8 cellular contexts compared by ENCODE assay signal in the genomic region with DNA sequence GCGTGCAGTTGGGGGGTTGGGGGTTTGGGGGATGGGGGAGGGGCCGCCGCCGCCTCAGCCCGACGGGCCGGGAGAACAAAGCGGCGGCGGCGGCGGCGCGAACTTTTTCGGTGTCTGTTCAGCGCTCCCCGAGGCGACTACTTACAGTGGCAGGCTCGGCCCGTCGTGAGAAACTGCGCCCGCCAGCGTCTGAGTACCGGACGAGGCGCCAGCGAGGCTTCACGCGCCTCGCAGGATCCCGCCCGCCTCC. TPM values are rescaled to one million over a fixed set of nuclear protein-coding genes. Genes with fewer than 3 reads are reported as not detected.
DNase-seq lines count a peak whose midpoint lies in the region; ATAC-seq and TF ChIP-seq lines count a peak whose summit lies in the region.

No MANE protein-coding gene starts in this region.

- no peaks in the 10 kb centered on the region for H3K9me3 Mint-ChIP-seq in activated naive CD8-positive, alpha-beta T cell treated with anti-CD3 and anti-CD28 coated beads, Interleukin-2, amount 10 ng/mL, durations not matched to agents 7 days and 5 days

- peaks cover 36% of the 10 kb centered on the region for H3K27me3 Mint-ChIP-seq in activated naive CD8-positive, alpha-beta T cell treated with anti-CD3 and anti-CD28 coated beads, Interleukin-2, amount 10 ng/mL, durations not matched to agents 7 days and 5 days

- H3K4me3 Mint-ChIP-seq in activated naive CD8-positive, alpha-beta T cell treated with anti-CD3 and anti-CD28 coated beads, Interleukin-2, amount 10 ng/mL, durations not matched to agents 7 days and 5 days = peak overlapping the region; percentile 48

- no peak for TF ChIP-seq EP300 in Ishikawa (IDR thresholded peaks at IDR 0.05; ENCODE audit: borderline replicate concordance)

- peaks cover 2% of the 10 kb centered on the region for H3K36me3 ChIP-seq in iPS-18a (ENCODE audit: control insufficient read depth, low read depth, low read length)

- TF ChIP-seq RAD21 in Ishikawa (IDR thresholded peaks at IDR 0.05; ENCODE audit: low read depth) = no peak

- H3K27ac ChIP-seq in iPS-18a (ENCODE audit: low read length) = no peak overlapping the region

- peak overlapping the region; percentile 86 for H3K4me3 ChIP-seq in iPS-18a (ENCODE audit: low read length)

- POLR2A ChIA-PET in activated naive CD8-positive, alpha-beta T cell treated with anti-CD3 and anti-CD28 coated beads, Interleukin-2, amount 10 ng/mL, durations not matched to agents 7 days and 5 days (lab: Charles Lee) = interaction anchor here (0.6 to 1.0 kb wide), 3 partner anchors 44 to 1327 kb away, joined by 3 to 5 read pairs (median 3); no protein-coding TSS in a partner anchor

- H3K27me3 ChIP-seq in iPS-18a (ENCODE audit: control insufficient read depth, insufficient read depth, low read length) = peaks cover 20% of the 10 kb centered on the region

- DNase-seq in ELF-1 (ENCODE audit: low read depth, low spot score) (peak; percentile 76), SIG-M5 (lab: John Stamatoyannopoulos, UW) (no peak), iPS-NIHi7 (ENCODE audit: extremely low spot score) (no peak)
- DNase-seq in activated naive CD8-positive, alpha-beta T cell treated with anti-CD3 and anti-CD28 coated beads, Interleukin-2, amount 10 ng/mL, durations not matched to agents 7 days and 5 days = no peak
- DNase-seq in stimulated activated CD8-positive, alpha-beta memory T cell treated with anti-CD3 and anti-CD28 coated beads, Interleukin-2, amount 100 ng/mL, for 1 hour (ENCODE audit: low read depth in 2 of 2) = peak; percentile 45 to 51

- H3K9me3 ChIP-seq in iPS-18a (ENCODE audit: control insufficient read depth, low read depth, low read length) = no peaks in the 10 kb centered on the region

- peaks cover 24% of the 10 kb centered on the region for H3K4me1 Mint-ChIP-seq in activated naive CD8-positive, alpha-beta T cell treated with anti-CD3 and anti-CD28 coated beads, Interleukin-2, amount 10 ng/mL, durations not matched to agents 7 days and 5 days

- H3K4me1 ChIP-seq in iPS-18a (ENCODE audit: control insufficient read depth, low read depth, low read length) = peaks cover 17% of the 10 kb centered on the region

- H3K9ac ChIP-seq in iPS-18a (ENCODE audit: low read length) = peak overlapping the region; percentile 32

- H3K36me3 Mint-ChIP-seq in activated naive CD8-positive, alpha-beta T cell treated with anti-CD3 and anti-CD28 coated beads, Interleukin-2, amount 10 ng/mL, durations not matched to agents 7 days and 5 days = peaks cover 4% of the 10 kb centered on the region

- no peak for ATAC-seq in activated naive CD8-positive, alpha-beta T cell treated with anti-CD3 and anti-CD28 coated beads, Interleukin-2, amount 10 ng/mL, durations not matched to agents 7 days and 5 days (ENCODE audit: low read depth)
- no peak for ATAC-seq in HG03354 (IDR thresholded peaks at IDR 0.05; ENCODE audit: poor library complexity, severe bottlenecking, unreplicated experiment)

- no peak overlapping the region for H3K27ac Mint-ChIP-seq in activated naive CD8-positive, alpha-beta T cell treated with anti-CD3 and anti-CD28 coated beads, Interleukin-2, amount 10 ng/mL, durations not matched to agents 7 days and 5 days

TF ChIP-seq in Ishikawa, 13 proteins besides CTCF, POLR2A, EP300 and RAD21:
- TF ChIP-seq, protein P1, sequence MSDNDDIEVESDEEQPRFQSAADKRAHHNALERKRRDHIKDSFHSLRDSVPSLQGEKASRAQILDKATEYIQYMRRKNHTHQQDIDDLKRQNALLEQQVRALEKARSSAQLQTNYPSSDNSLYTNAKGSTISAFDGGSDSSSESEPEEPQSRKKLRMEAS (IDR thresholded peaks at IDR 0.05) = peak; percentile 12
- no peak; the same call in 1 of the 2 replicates for TF ChIP-seq TAF1 (IDR thresholded peaks at IDR 0.05; ENCODE audit: low read depth)
- TF ChIP-seq TCF12 (IDR thresholded peaks at IDR 0.05; ENCODE audit: low read depth) = no peak
- no peak for TF ChIP-seq EGR1 (IDR thresholded peaks at IDR 0.05)

RNA-seq across cellular contexts. Expression of gene PRKD3, which starts 0.2 kb away (rescaled TPM):
- total RNA-seq in activated naive CD8-positive, alpha-beta T cell treated with anti-CD3 and anti-CD28 coated beads, Interleukin-2, amount 10 ng/mL, durations not matched to agents 7 days and 5 days = 10 to 100 TPM; 25.0 to 31.3 TPM

RNA-seq across cellular contexts. Expression of gene QPCT, which starts 20.0 kb away (rescaled TPM):
- total RNA-seq in activated naive CD8-positive, alpha-beta T cell treated with anti-CD3 and anti-CD28 coated beads, Interleukin-2, amount 10 ng/mL, durations not matched to agents 7 days and 5 days = 1 to 10 TPM in 1 of 2 experiments, under 1 TPM in 1; 0.50 to 1.1 TPM

Comparison
In these comparisons a context has a peak if more than half of its experiments do, and no peak if none do; other contexts are left out.
1. DNase-seq: peak in ELF-1 (single experiment) and stimulated activated CD8-positive, alpha-beta memory T cell treated with anti-CD3 and anti-CD28 coated beads, Interleukin-2, amount 100 ng/mL, for 1 hour (2 of 2); none in activated naive CD8-positive, alpha-beta T cell treated with anti-CD3 and anti-CD28 coated beads, Interleukin-2, amount 10 ng/mL, durations not matched to agents 7 days and 5 days (single experiment), SIG-M5 (single experiment) and iPS-NIHi7 (single experiment).